Comparison of ENCODE assay signal across 20 cellular contexts in genomic region chr7:80432166-80432565, GRCh38.
"Had no signal": no experiment of that assay in that cellular context is flagged by ENCODE, and none has a peak within 500 bp of the region (broad histone marks: within the 10 kb centered on the region; RNA-seq: fewer than 3 reads in every experiment).

No MANE protein-coding gene starts in this region.

- H3K27me3 ChIP-seq: SJCRH30 had no signal

- H3K36me3 ChIP-seq: SJCRH30 had no signal

- H3K4me1 ChIP-seq: SJCRH30 had no signal

- DNase-seq: KBM-7, MM.1S, NCI-H1092 treated with DMSO at 0.1 percent for 48 hours, NCI-H1436, NCI-H187, NCI-H2029, NCI-H2081 treated with DMSO at 0.1 percent for 48 hours, NCI-H2171, NCI-H226, NCI-H446, NCI-H510A, NCI-H524 treated with DMSO at 0.1 percent for 48 hours, NCI-H69, NCI-H774, SHP77 treated with DMSO at 0.1 percent for 48 hours, SJCRH30 had no signal

- H3K4me3 ChIP-seq: SJCRH30 had no signal

- H3K27ac ChIP-seq: HL-60, SJCRH30 had no signal

- ATAC-seq: Panc1, Right ventricle myocardium inferior, SK-N-SH treated with all-trans-retinoic acid at 6 μM for 48 hours had no signal

- H3K9me3 ChIP-seq: SJCRH30 had no signal
